15 cellular contexts compared by ENCODE assay signal in genomic region chr6:14243617-14244016, GRCh38.
"Had no signal": no experiment of that assay in that cellular context is flagged by ENCODE, and none has a peak within 500 bp of the region (broad histone marks: within the 10 kb centered on the region; RNA-seq: fewer than 3 reads in every experiment).

No MANE protein-coding gene starts in this region.

- ATAC-seq: activated CD4-positive, CD25-positive, alpha-beta regulatory T cell treated with anti-CD3 and anti-CD28 coated beads, Interleukin-2, amount 50 U/mL, for 24 hours; natural killer cell treated with Interleukin-12 subunit alpha and Interleukin-12 subunit beta and Interleukin-15 and Interleukin-18, amount 100 ng/mL, for 72 hours had no signal

- H3K36me3 ChIP-seq: cardiac muscle cell, colonic mucosa, esophagus squamous epithelium, tibial nerve, uterus had no signal

- H3K9me3 ChIP-seq: colonic mucosa, esophagus squamous epithelium, tibial nerve, uterus had no signal

- H3K4me3 ChIP-seq: cardiac muscle cell, colonic mucosa, esophagus squamous epithelium, skin epidermis, tibial nerve, uterus had no signal

- DNase-seq: activated CD4-positive, alpha-beta T cell treated with anti-CD3 and anti-CD28 coated beads, Interleukin-2, amount 50 U/mL, for 48 hours; activated T-cell treated with anti-CD3 and anti-CD28 coated beads, Interleukin-2, amount 50 U/mL, for 1 hour; colonic mucosa; esophagus squamous epithelium; mesenchymal stem cell; posterior cingulate gyrus; stimulated activated CD4-positive, alpha-beta T cell treated with anti-CD3 and anti-CD28 coated beads, Interleukin-4, amount 100 ng/mL, for 4 hours; stimulated activated CD8-positive, alpha-beta memory T cell treated with anti-CD3 and anti-CD28 coated beads, Interleukin-4, amount 100 ng/mL, for 48 hours; stimulated activated naive CD4-positive, alpha-beta T cell treated with Interleukin-2 at 50 U/mL for 16 hours; uterus had no signal

- H3K4me1 ChIP-seq: colonic mucosa, esophagus squamous epithelium, tibial nerve, uterus had no signal

- H3K27ac ChIP-seq: cardiac muscle cell, colonic mucosa, esophagus squamous epithelium, skin epidermis, tibial nerve, uterus had no signal

- H3K27me3 ChIP-seq: cardiac muscle cell, colonic mucosa, tibial nerve, uterus had no signal
